Comparison of ENCODE assay signal across 1 cellular context in the genomic region with DNA sequence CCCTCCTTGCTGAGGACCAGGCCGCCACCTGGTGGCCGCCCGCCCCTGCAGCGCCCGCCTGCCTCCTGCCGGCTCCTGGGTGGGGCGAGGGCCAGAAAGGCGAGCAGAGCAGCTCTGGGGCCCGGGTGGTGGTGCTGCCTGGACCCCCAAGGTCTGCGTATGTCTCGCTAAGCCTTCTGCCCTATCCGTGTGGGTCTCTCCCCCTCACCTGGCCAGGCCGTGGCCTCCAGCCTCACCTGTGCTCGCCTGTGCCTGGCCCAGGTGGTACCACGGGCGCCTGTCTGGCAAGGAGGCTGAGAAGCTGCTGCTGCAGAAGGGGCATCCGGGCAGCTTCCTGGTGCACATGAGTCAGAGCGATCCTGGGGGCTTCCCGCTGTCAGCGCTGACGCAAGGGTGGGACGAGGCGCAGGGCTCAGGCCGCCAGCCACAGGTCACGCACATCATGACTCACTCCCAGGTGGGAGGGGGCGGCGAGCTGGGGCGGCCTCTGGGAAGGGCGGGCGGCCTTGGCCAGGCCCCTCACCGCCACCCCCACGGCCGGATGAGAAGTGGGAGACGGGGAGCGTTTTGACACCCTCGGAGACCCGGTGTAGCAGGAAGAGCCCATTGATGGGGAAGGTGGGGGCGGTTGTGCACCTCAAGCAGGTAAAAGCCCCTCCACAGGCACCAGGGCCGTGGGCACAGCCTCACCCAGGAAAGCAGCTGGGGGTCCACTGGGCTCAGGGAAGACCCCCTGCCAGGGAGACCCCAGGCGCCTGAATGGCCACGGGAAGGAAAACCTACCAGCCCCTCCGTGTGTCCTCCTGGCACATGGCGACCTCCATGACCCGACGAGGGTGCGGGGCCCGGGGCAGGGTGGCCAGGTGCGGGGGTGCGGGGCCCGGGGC.
TF ChIP-seq lines count a peak whose summit lies in the region.

No MANE protein-coding gene starts in this region.

TF ChIP-seq in GM12878, 131 proteins besides CTCF, POLR2A, EP300 and RAD21 (continues in another document):
- TF ChIP-seq SMC3 (IDR thresholded peaks at IDR 0.05; ENCODE audit: borderline replicate concordance, low read length) (peak; percentile 89), TARDBP (IDR thresholded peaks at IDR 0.05; ENCODE audit: borderline replicate concordance) (no peak), ZBTB11 (CRISPR knock-in tag; IDR thresholded peaks at IDR 0.05) (no peak), BACH1 (IDR thresholded peaks at IDR 0.05; ENCODE audit: borderline replicate concordance) (peak; percentile 88), MEF2A (IDR thresholded peaks at IDR 0.05; ENCODE audit: insufficient read depth, low read depth, low read length) (peak; percentile 68; the same call in 1 of the 2 replicates), JUND (IDR thresholded peaks at IDR 0.05; ENCODE audit: low read depth, low read length) (peak; percentile 88; the same call in 1 of the 2 replicates), TCF7 (IDR thresholded peaks at IDR 0.05; ENCODE audit: borderline replicate concordance) (no peak), PML (IDR thresholded peaks at IDR 0.05; ENCODE audit: low read length) (no peak; the same call in 1 of the 2 replicates), TAF1 (IDR thresholded peaks at IDR 0.05; ENCODE audit: borderline replicate concordance, low read depth, low read length) (0 out of 2 replicates have a peak, but pooled peaks have one; percentile 20), PKNOX1 (IDR thresholded peaks at IDR 0.05) (peak; percentile 72), SP1 (IDR thresholded peaks at IDR 0.05; ENCODE audit: low read depth, low read length) (peak; percentile 89), E4F1 (IDR thresholded peaks at IDR 0.05; ENCODE audit: borderline replicate concordance, partially characterized antibody) (peak; percentile 83), CBFB (IDR thresholded peaks at IDR 0.05; ENCODE audit: low read depth) (peak; percentile 88), EED (IDR thresholded peaks at IDR 0.05; ENCODE audit: low read depth) (peak; percentile 89), SREBF2 (IDR thresholded peaks at IDR 0.05; ENCODE audit: low read length) (no peak; the same call in 1 of the 2 replicates), DPF2 (IDR thresholded peaks at IDR 0.05) (peak; percentile 99), HDGF (IDR thresholded peaks at IDR 0.05) (0 out of 2 replicates have a peak, but pooled peaks have one; percentile 13), ZNF622 (IDR thresholded peaks at IDR 0.05) (no peak), RELA (IDR thresholded peaks at IDR 0.05; ENCODE audit: borderline replicate concordance, partially characterized antibody) (peak; percentile 99), ASH2L (IDR thresholded peaks at IDR 0.05; ENCODE audit: borderline replicate concordance, low read depth) (no peak), RUNX3 (IDR thresholded peaks at IDR 0.05; ENCODE audit: low read length) (peak; percentile 90), SMAD1 (IDR thresholded peaks at IDR 0.05; ENCODE audit: low read depth, partially characterized antibody) (no peak), PAX8 (IDR thresholded peaks at IDR 0.05) (no peak), KLF5 (IDR thresholded peaks at IDR 0.05; ENCODE audit: partially characterized antibody) (peak; percentile 90), IKZF1 (conservative IDR thresholded peaks at IDR 0.05) (peak; percentile 96), SUZ12 (IDR thresholded peaks at IDR 0.05; ENCODE audit: unreplicated experiment) (no peak), FOS (IDR thresholded peaks at IDR 0.05; ENCODE audit: borderline replicate concordance, extremely low read depth, insufficient read length) (no peak), SKIL (IDR thresholded peaks at IDR 0.05; ENCODE audit: low read depth, poor library complexity, severe bottlenecking) (peak; percentile 44), ZZZ3 (IDR thresholded peaks at IDR 0.05; ENCODE audit: control insufficient read depth, insufficient read length, low read depth) (no peak), NR2F1 (conservative IDR thresholded peaks at IDR 0.05) (peak; percentile 92), TCF3 (IDR thresholded peaks at IDR 0.05; ENCODE audit: borderline replicate concordance, insufficient read depth, low read depth, low read length) (peak; percentile 98), YY1 (IDR thresholded peaks at IDR 0.05; ENCODE audit: low read depth, low read length) (0 out of 2 replicates have a peak, but pooled peaks have one; percentile 36), EGR1 (IDR thresholded peaks at IDR 0.05; ENCODE audit: borderline replicate concordance in 1 of 2, low read depth in 2 of 2, low read length in 2 of 2) (peak; percentile 27 to 83; a peak in 2 of 3 replicates), STAT3 (IDR thresholded peaks at IDR 0.05; ENCODE audit: low read depth, low read length) (no peak), CHD2 (IDR thresholded peaks at IDR 0.05; ENCODE audit: borderline replicate concordance, low read depth, low read length) (peak; percentile 75; the same call in 1 of the 2 replicates), NBN (IDR thresholded peaks at IDR 0.05) (peak; percentile 89), ESRRA (IDR thresholded peaks at IDR 0.05; ENCODE audit: low read length) (no peak), POLR2AphosphoS5 (IDR thresholded peaks at IDR 0.05; ENCODE audit: low read length) (peak; percentile 81; the same call in 1 of the 2 replicates), LARP7 (IDR thresholded peaks at IDR 0.05) (peak; percentile 31)
- TF ChIP-seq, protein P1, sequence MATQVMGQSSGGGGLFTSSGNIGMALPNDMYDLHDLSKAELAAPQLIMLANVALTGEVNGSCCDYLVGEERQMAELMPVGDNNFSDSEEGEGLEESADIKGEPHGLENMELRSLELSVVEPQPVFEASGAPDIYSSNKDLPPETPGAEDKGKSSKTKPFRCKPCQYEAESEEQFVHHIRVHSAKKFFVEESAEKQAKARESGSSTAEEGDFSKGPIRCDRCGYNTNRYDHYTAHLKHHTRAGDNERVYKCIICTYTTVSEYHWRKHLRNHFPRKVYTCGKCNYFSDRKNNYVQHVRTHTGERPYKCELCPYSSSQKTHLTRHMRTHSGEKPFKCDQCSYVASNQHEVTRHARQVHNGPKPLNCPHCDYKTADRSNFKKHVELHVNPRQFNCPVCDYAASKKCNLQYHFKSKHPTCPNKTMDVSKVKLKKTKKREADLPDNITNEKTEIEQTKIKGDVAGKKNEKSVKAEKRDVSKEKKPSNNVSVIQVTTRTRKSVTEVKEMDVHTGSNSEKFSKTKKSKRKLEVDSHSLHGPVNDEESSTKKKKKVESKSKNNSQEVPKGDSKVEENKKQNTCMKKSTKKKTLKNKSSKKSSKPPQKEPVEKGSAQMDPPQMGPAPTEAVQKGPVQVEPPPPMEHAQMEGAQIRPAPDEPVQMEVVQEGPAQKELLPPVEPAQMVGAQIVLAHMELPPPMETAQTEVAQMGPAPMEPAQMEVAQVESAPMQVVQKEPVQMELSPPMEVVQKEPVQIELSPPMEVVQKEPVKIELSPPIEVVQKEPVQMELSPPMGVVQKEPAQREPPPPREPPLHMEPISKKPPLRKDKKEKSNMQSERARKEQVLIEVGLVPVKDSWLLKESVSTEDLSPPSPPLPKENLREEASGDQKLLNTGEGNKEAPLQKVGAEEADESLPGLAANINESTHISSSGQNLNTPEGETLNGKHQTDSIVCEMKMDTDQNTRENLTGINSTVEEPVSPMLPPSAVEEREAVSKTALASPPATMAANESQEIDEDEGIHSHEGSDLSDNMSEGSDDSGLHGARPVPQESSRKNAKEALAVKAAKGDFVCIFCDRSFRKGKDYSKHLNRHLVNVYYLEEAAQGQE (IDR thresholded peaks at IDR 0.05; ENCODE audit: low read depth, low read length) = no peak
- TF ChIP-seq, protein P2, sequence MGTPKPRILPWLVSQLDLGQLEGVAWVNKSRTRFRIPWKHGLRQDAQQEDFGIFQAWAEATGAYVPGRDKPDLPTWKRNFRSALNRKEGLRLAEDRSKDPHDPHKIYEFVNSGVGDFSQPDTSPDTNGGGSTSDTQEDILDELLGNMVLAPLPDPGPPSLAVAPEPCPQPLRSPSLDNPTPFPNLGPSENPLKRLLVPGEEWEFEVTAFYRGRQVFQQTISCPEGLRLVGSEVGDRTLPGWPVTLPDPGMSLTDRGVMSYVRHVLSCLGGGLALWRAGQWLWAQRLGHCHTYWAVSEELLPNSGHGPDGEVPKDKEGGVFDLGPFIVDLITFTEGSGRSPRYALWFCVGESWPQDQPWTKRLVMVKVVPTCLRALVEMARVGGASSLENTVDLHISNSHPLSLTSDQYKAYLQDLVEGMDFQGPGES (IDR thresholded peaks at IDR 0.05) = no peak
- TF ChIP-seq, protein P3, sequence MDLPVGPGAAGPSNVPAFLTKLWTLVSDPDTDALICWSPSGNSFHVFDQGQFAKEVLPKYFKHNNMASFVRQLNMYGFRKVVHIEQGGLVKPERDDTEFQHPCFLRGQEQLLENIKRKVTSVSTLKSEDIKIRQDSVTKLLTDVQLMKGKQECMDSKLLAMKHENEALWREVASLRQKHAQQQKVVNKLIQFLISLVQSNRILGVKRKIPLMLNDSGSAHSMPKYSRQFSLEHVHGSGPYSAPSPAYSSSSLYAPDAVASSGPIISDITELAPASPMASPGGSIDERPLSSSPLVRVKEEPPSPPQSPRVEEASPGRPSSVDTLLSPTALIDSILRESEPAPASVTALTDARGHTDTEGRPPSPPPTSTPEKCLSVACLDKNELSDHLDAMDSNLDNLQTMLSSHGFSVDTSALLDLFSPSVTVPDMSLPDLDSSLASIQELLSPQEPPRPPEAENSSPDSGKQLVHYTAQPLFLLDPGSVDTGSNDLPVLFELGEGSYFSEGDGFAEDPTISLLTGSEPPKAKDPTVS (IDR thresholded peaks at IDR 0.05; ENCODE audit: low read depth, low read length) = no peak
- TF ChIP-seq, protein P4, sequence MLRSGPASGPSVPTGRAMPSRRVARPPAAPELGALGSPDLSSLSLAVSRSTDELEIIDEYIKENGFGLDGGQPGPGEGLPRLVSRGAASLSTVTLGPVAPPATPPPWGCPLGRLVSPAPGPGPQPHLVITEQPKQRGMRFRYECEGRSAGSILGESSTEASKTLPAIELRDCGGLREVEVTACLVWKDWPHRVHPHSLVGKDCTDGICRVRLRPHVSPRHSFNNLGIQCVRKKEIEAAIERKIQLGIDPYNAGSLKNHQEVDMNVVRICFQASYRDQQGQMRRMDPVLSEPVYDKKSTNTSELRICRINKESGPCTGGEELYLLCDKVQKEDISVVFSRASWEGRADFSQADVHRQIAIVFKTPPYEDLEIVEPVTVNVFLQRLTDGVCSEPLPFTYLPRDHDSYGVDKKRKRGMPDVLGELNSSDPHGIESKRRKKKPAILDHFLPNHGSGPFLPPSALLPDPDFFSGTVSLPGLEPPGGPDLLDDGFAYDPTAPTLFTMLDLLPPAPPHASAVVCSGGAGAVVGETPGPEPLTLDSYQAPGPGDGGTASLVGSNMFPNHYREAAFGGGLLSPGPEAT (IDR thresholded peaks at IDR 0.05; ENCODE audit: low read depth) = peak; percentile 96
